ENCODE assay signal across 10 cellular contexts in the genomic region with DNA sequence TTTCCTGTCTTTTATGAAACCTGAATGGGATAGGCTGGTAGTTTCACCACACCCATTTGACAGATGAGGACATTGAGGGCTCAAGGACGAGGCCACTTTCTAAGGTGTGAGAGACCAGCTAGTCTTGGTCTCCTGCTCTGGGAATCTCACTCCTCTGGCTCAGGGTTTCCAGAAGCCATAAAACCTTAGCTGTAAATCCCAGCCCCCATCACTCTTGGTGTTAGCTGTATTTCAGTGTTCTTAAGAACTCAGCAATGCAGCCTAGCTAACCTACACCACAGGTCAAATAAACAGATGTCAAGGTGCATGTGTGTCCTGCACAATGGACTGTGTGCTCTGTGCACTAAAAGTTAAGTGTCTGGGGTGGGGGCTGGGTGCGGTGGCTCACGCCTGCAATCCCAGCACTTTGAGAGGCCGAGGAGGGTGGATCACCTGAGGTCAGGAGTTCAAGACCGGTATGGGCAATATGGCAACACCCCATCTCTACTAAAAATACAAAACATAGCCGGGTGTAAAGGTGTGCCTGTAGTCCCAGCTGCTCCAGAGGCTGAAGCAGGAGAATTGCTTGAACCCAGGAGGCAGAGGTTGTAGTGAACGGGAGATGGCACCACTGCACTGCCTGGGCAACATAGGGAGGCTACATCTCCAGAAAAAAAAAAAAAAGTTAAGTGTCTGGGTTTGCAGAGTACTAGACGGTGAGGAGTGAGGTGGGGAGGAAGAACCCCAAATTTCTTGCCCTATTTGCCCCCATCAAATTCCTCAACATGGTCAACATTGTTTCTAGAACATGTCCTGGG. TPM values are rescaled to one million over a fixed set of nuclear protein-coding genes. Genes with fewer than 3 reads are reported as not detected.
DNase-seq lines count a peak whose midpoint lies in the region; ATAC-seq and TF ChIP-seq lines count a peak whose summit lies in the region.
"Had no signal": no experiment of that assay in that cellular context is flagged by ENCODE, and none has a peak within 500 bp of the region (broad histone marks: within the 10 kb centered on the region; RNA-seq: fewer than 3 reads in every experiment).

No MANE protein-coding gene starts in this region.

- no peak overlapping the region for H3K27ac ChIP-seq in ovary

- H3K4me3 ChIP-seq in fibroblast of pulmonary artery (replicated peaks; ENCODE audit: low read depth, low read length) (no peak overlapping the region), ovary (peak overlapping the region; percentile 22)

- intact Hi-C loops in ovary (cut with DNase I), result loop anchor here in 2 of 4 donors (10.0 kb wide), 1 partner anchor 255 kb away; the partner anchor contains the start of gene SPACDR (in 2 of the 2)

- no peaks in the 10 kb centered on the region for H3K9me3 Mint-ChIP-seq in activated naive CD4-positive, alpha-beta T cell treated with anti-CD3 and anti-CD28 coated beads, Interleukin-2, amount 50 U/mL, for 72 hours

- peak; percentile 8 for TF ChIP-seq CTCF in fibroblast of pulmonary artery (IDR thresholded peaks at IDR 0.05; ENCODE audit: low read length, missing control alignments)
- no peak for TF ChIP-seq CTCF in ovary (IDR thresholded peaks at IDR 0.05)

- TF ChIP-seq EP300 in ovary (IDR thresholded peaks at IDR 0.05), result no peak

- no peak for ATAC-seq in activated naive CD4-positive, alpha-beta T cell treated with anti-CD3 and anti-CD28 coated beads, Interleukin-2, amount 50 U/mL, for 72 hours
- no peak for ATAC-seq in HG03139 (IDR thresholded peaks at IDR 0.05; ENCODE audit: unreplicated experiment)

- H3K9me3 ChIP-seq in ovary, result no peaks in the 10 kb centered on the region

- DNase-seq in GM04503 (ENCODE audit: low read depth) (peak; percentile 18), RPMI7951 (ENCODE audit: low read depth) (peak; percentile 39), fibroblast of pulmonary artery (ENCODE audit: low read depth) (peak; percentile 36), ovary (no peak), amygdala (lab: John Stamatoyannopoulos, UW) (no peak)
- DNase-seq in activated naive CD4-positive, alpha-beta T cell treated with anti-CD3 and anti-CD28 coated beads, Interleukin-2, amount 50 U/mL, for 72 hours (ENCODE audit: low spot score in 2 of 2), result no peak
- DNase-seq: naive B cell, NCI-H446 treated with DMSO at 0.1 percent for 48 hours had no signal

- no peak for TF ChIP-seq POLR2A in ovary (IDR thresholded peaks at IDR 0.05)

- 35 to 47% (median 40%) methylated on average over 8 of the region's 8 CpGs for WGBS in ovary, 3 donors

- H3K27ac Mint-ChIP-seq in activated naive CD4-positive, alpha-beta T cell treated with anti-CD3 and anti-CD28 coated beads, Interleukin-2, amount 50 U/mL, for 72 hours, result no peak overlapping the region
- H3K27ac Mint-ChIP-seq: naive B cell had no signal

- H3K36me3 Mint-ChIP-seq in activated naive CD4-positive, alpha-beta T cell treated with anti-CD3 and anti-CD28 coated beads, Interleukin-2, amount 50 U/mL, for 72 hours, result peaks cover 0 to 13% of the 10 kb centered on the region in 2 donors

- peaks cover 2% of the 10 kb centered on the region for H3K4me1 ChIP-seq in ovary (ENCODE audit: insufficient read depth)

- no peaks in the 10 kb centered on the region for H3K27me3 ChIP-seq in ovary

- H3K36me3 ChIP-seq in ovary, result no peaks in the 10 kb centered on the region

RNA-seq across cellular contexts. Expression of gene EPO, which starts 0.5 kb away (rescaled TPM):
- total RNA-seq in RPMI7951 (2014; rRNA removed; shearing (Covaris generic)), result not detected in 2 replicates
- under 1 TPM in 2 of 7 donors, not detected in 5; 0.20 to 0.25 TPM for total RNA-seq in ovary
- polyA plus RNA-seq in ovary, result under 1 TPM in 1 of 2 donors, not detected in 1; 0.05 TPM
- total RNA-seq in activated naive CD4-positive, alpha-beta T cell treated with anti-CD3 and anti-CD28 coated beads, Interleukin-2, amount 50 U/mL, for 72 hours, result not detected
- total RNA-seq: T-helper 2 cell treated with Interferon-gamma antibody and Interleukin-4, amounts not matched to agents 100 ng/mL and 5 ng/mL, for 36 hours had no signal

RNA-seq across cellular contexts. Expression of gene ZAN, which starts 13.7 kb away (rescaled TPM):
- not detected in 2 replicates for total RNA-seq in RPMI7951 (2014; rRNA removed; shearing (Covaris generic))
- not detected for total RNA-seq in ovary
- polyA plus RNA-seq in ovary, result not detected
- total RNA-seq in activated naive CD4-positive, alpha-beta T cell treated with anti-CD3 and anti-CD28 coated beads, Interleukin-2, amount 50 U/mL, for 72 hours, result not detected
- total RNA-seq: T-helper 2 cell treated with Interferon-gamma antibody and Interleukin-4, amounts not matched to agents 100 ng/mL and 5 ng/mL, for 36 hours had no signal

RNA-seq across cellular contexts. Expression of gene POP7, which starts 13.8 kb away (rescaled TPM):
- total RNA-seq in RPMI7951 (2014; rRNA removed; shearing (Covaris generic)), result 79.5 and 91.4 TPM in 2 replicates
- 10 to 100 TPM; 13.8 to 29.2 (median 22.2) TPM for total RNA-seq in ovary
- 10 to 100 TPM; 11.1 to 26.5 TPM for polyA plus RNA-seq in ovary
- 10 to 100 TPM; 37.3 to 47.5 TPM for total RNA-seq in activated naive CD4-positive, alpha-beta T cell treated with anti-CD3 and anti-CD28 coated beads, Interleukin-2, amount 50 U/mL, for 72 hours

RNA-seq across cellular contexts. Expression of gene GIGYF1, which starts 25.7 kb away (rescaled TPM):
- 4.8 and 5.3 TPM in 2 replicates for total RNA-seq in RPMI7951 (2014; rRNA removed; shearing (Covaris generic))
- total RNA-seq in ovary, result 10 to 100 TPM; 23.1 to 93.0 (median 63.2) TPM
- polyA plus RNA-seq in ovary, result 10 to 100 TPM in 1 of 2 donors, 1 to 10 TPM in 1; 7.0 to 45.1 TPM
- total RNA-seq in activated naive CD4-positive, alpha-beta T cell treated with anti-CD3 and anti-CD28 coated beads, Interleukin-2, amount 50 U/mL, for 72 hours, result 10 to 100 TPM; 47.2 to 58.4 TPM

RNA-seq across cellular contexts. Expression of gene GNB2, which starts 46.2 kb away (rescaled TPM):
- total RNA-seq in RPMI7951 (2014; rRNA removed; shearing (Covaris generic)), result 89.4 and 125 TPM in 2 replicates
- 100 to 1,000 TPM; 109 to 281 (median 216) TPM for total RNA-seq in ovary
- 100 to 1,000 TPM in 1 of 2 donors, 10 to 100 TPM in 1; 18.9 to 187 TPM for polyA plus RNA-seq in ovary
- 100 to 1,000 TPM; 213 to 239 TPM for total RNA-seq in activated naive CD4-positive, alpha-beta T cell treated with anti-CD3 and anti-CD28 coated beads, Interleukin-2, amount 50 U/mL, for 72 hours

Comparison
In these comparisons a context has a peak if more than half of its experiments do, and no peak if none do; other contexts are left out.
1. DNase-seq: peak in GM04503 (single experiment), RPMI7951 (single experiment) and fibroblast of pulmonary artery (single experiment); none in ovary (0 of 5), activated naive CD4-positive, alpha-beta T cell treated with anti-CD3 and anti-CD28 coated beads, Interleukin-2, amount 50 U/mL, for 72 hours (0 of 2) and amygdala (0 of 56).